In genomic region chr9:79447308-79447605, GRCh38 we compare ENCODE assay signal across 37 cellular contexts.
"Had no signal": no experiment of that assay in that cellular context is flagged by ENCODE, and none has a peak within 500 bp of the region (broad histone marks: within the 10 kb centered on the region; RNA-seq: fewer than 3 reads in every experiment).

No MANE protein-coding gene starts in this region.

- H3K36me3 Mint-ChIP-seq: activated naive CD4-positive, alpha-beta T cell treated with anti-CD3 and anti-CD28 coated beads, Interleukin-2, amount 10 ng/mL, durations not matched to agents 7 days and 5 days; activated naive CD4-positive, alpha-beta T cell treated with anti-CD3 and anti-CD28 coated beads, Interleukin-2, amount 50 U/mL, for 24 hours had no signal

- H3K36me3 ChIP-seq: adrenal gland, brain microvascular endothelial cell, breast epithelium, WERI-Rb-1 had no signal

- H3K27ac Mint-ChIP-seq: activated CD4-positive, alpha-beta memory T cell treated with anti-CD3 and anti-CD28 coated beads, Interleukin-2, amount 10 ng/mL, durations not matched to agents 7 days and 5 days; activated CD4-positive, alpha-beta T cell treated with anti-CD3 and anti-CD28 coated beads for 36 hours; activated CD4-positive, alpha-beta T cell treated with anti-CD3 and anti-CD28 coated beads, Interleukin-2, amount 10 ng/mL, durations not matched to agents 7 days and 5 days; activated CD8-positive, alpha-beta memory T cell treated with anti-CD3 and anti-CD28 coated beads, Interleukin-2, amount 10 ng/mL, durations not matched to agents 7 days and 5 days; activated CD8-positive, alpha-beta T cell treated with anti-CD3 and anti-CD28 coated beads, Interleukin-2, amount 10 ng/mL, durations not matched to agents 7 days and 5 days; activated naive CD4-positive, alpha-beta T cell treated with anti-CD3 and anti-CD28 coated beads, Interleukin-2, amount 10 ng/mL, durations not matched to agents 7 days and 5 days; activated naive CD4-positive, alpha-beta T cell treated with anti-CD3 and anti-CD28 coated beads, Interleukin-2, amount 50 U/mL, for 24 hours; activated naive CD8-positive, alpha-beta T cell treated with anti-CD3 and anti-CD28 coated beads for 36 hours; activated T-cell treated with anti-CD3 and anti-CD28 coated beads, Interleukin-2, amount 50 U/mL, for 24 hours; activated T-helper 2 cell treated with anti-CD3 and anti-CD28 coated beads, Interferon-gamma antibody, Interleukin-2, Interleukin-4, amounts not matched to agents 10 μg/mL and 5 μg/mL and 100 μg/mL, durations not matched to agents 14 hours and 24 hours and 36 hours; T-helper 1 cell treated with Interleukin-12 subunit alpha and Interleukin-12 subunit beta and Interleukin-4 antibody, amounts not matched to agents 30 μg/mL and 1 μg/mL, for 36 hours; T-helper 2 cell treated with Interferon-gamma antibody and Interleukin-4, amounts not matched to agents 5 μg/mL and 100 μg/mL, for 36 hours; WTC11 had no signal

- H3K9me3 Mint-ChIP-seq: activated CD4-positive, alpha-beta memory T cell treated with anti-CD3 and anti-CD28 coated beads, Interleukin-2, amount 10 ng/mL, durations not matched to agents 7 days and 5 days had no signal

- DNase-seq: activated CD4-positive, alpha-beta memory T cell treated with anti-CD3 and anti-CD28 coated beads, Interleukin-2, amount 10 ng/mL, durations not matched to agents 7 days and 5 days; activated CD4-positive, alpha-beta T cell treated with anti-CD3 and anti-CD28 coated beads for 1 hour; activated CD4-positive, alpha-beta T cell treated with anti-CD3 and anti-CD28 coated beads for 36 hours; activated CD4-positive, alpha-beta T cell treated with anti-CD3 and anti-CD28 coated beads for 48 hours; activated CD4-positive, alpha-beta T cell treated with anti-CD3 and anti-CD28 coated beads, Interleukin-2, amount 10 ng/mL, durations not matched to agents 7 days and 5 days; activated CD4-positive, alpha-beta T cell treated with anti-CD3 and anti-CD28 coated beads, Interleukin-2, amount 50 U/mL, for 48 hours; activated CD4-positive, CD25-positive, alpha-beta regulatory T cell; activated CD8-positive, alpha-beta memory T cell treated with anti-CD3 and anti-CD28 coated beads for 24 hours; activated CD8-positive, alpha-beta memory T cell treated with anti-CD3 and anti-CD28 coated beads, Interleukin-2, amount 10 ng/mL, durations not matched to agents 7 days and 5 days; activated CD8-positive, alpha-beta memory T cell treated with anti-CD3 and anti-CD28 coated beads, Interleukin-2, amount 50 U/mL, for 48 hours; activated CD8-positive, alpha-beta T cell treated with anti-CD3 and anti-CD28 coated beads, Interleukin-2, amount 10 ng/mL, durations not matched to agents 7 days and 5 days; activated effector memory CD4-positive, alpha-beta T cell treated with Interleukin-2 at 50 U/mL for 16 hours; activated gamma-delta T cell; activated naive CD4-positive, alpha-beta T cell treated with anti-CD3 and anti-CD28 coated beads, Interleukin-2, amount 10 ng/mL, durations not matched to agents 7 days and 5 days; activated naive CD4-positive, alpha-beta T cell treated with Interleukin-2 at 50 U/mL for 16 hours; activated naive CD8-positive, alpha-beta T cell treated with anti-CD3 and anti-CD28 coated beads for 36 hours; activated T-cell treated with anti-CD3 and anti-CD28 coated beads, Interleukin-2, amount 50 U/mL, for 24 hours; activated T-cell treated with anti-CD3 and anti-CD28 coated beads, Interleukin-2, amount 50 U/mL, for 48 hours; adrenal gland; amniotic stem cell; aorta; body of pancreas; brain microvascular endothelial cell; central memory CD4-positive, alpha-beta T cell; cerebellar nuclear complex; T-helper 1 cell; T-helper 2 cell; T-helper 9 cell; WERI-Rb-1 had no signal

- H3K27me3 ChIP-seq: adrenal gland, body of pancreas, brain microvascular endothelial cell, breast epithelium had no signal

- H3K27me3 Mint-ChIP-seq: activated CD4-positive, alpha-beta memory T cell treated with anti-CD3 and anti-CD28 coated beads, Interleukin-2, amount 10 ng/mL, durations not matched to agents 7 days and 5 days; activated naive CD4-positive, alpha-beta T cell treated with anti-CD3 and anti-CD28 coated beads, Interleukin-2, amount 10 ng/mL, durations not matched to agents 7 days and 5 days; activated naive CD8-positive, alpha-beta T cell treated with anti-CD3 and anti-CD28 coated beads for 36 hours; activated T-cell treated with anti-CD3 and anti-CD28 coated beads, Interleukin-2, amount 50 U/mL, for 24 hours had no signal

- FAIRE-seq: astrocyte had no signal

- H3K4me3 Mint-ChIP-seq: activated CD4-positive, alpha-beta memory T cell treated with anti-CD3 and anti-CD28 coated beads, Interleukin-2, amount 10 ng/mL, durations not matched to agents 7 days and 5 days; activated CD4-positive, alpha-beta T cell treated with anti-CD3 and anti-CD28 coated beads for 36 hours; activated CD4-positive, alpha-beta T cell treated with anti-CD3 and anti-CD28 coated beads, Interleukin-2, amount 10 ng/mL, durations not matched to agents 7 days and 5 days; activated CD8-positive, alpha-beta memory T cell treated with anti-CD3 and anti-CD28 coated beads, Interleukin-2, amount 10 ng/mL, durations not matched to agents 7 days and 5 days; activated CD8-positive, alpha-beta T cell treated with anti-CD3 and anti-CD28 coated beads, Interleukin-2, amount 10 ng/mL, durations not matched to agents 7 days and 5 days; activated naive CD4-positive, alpha-beta T cell treated with anti-CD3 and anti-CD28 coated beads, Interleukin-2, amount 10 ng/mL, durations not matched to agents 7 days and 5 days; activated naive CD4-positive, alpha-beta T cell treated with anti-CD3 and anti-CD28 coated beads, Interleukin-2, amount 50 U/mL, for 24 hours; activated naive CD8-positive, alpha-beta T cell treated with anti-CD3 and anti-CD28 coated beads for 36 hours; activated T-cell treated with anti-CD3 and anti-CD28 coated beads, Interleukin-2, amount 50 U/mL, for 24 hours; T-helper 1 cell treated with Interleukin-12 subunit alpha and Interleukin-12 subunit beta and Interleukin-4 antibody, amounts not matched to agents 30 μg/mL and 1 μg/mL, for 36 hours; T-helper 2 cell treated with Interferon-gamma antibody and Interleukin-4, amounts not matched to agents 5 μg/mL and 100 μg/mL, for 36 hours; WTC11 had no signal

- ATAC-seq: activated CD4-positive, alpha-beta T cell treated with anti-CD3 and anti-CD28 coated beads for 36 hours; activated CD4-positive, CD25-positive, alpha-beta regulatory T cell treated with anti-CD3 and anti-CD28 coated beads, Interleukin-2, amount 50 U/mL, for 24 hours; activated CD8-positive, alpha-beta memory T cell treated with anti-CD3 and anti-CD28 coated beads, Interleukin-2, amount 10 ng/mL, durations not matched to agents 7 days and 5 days; activated CD8-positive, alpha-beta T cell treated with anti-CD3 and anti-CD28 coated beads, Interleukin-2, amount 10 ng/mL, durations not matched to agents 7 days and 5 days; body of pancreas had no signal

- H3K4me1 ChIP-seq: adrenal gland, body of pancreas, breast epithelium had no signal

- H3K4me3 ChIP-seq: adrenal gland, body of pancreas, breast epithelium had no signal

- H3K4me1 Mint-ChIP-seq: activated CD4-positive, alpha-beta memory T cell treated with anti-CD3 and anti-CD28 coated beads, Interleukin-2, amount 10 ng/mL, durations not matched to agents 7 days and 5 days; activated CD4-positive, alpha-beta T cell treated with anti-CD3 and anti-CD28 coated beads for 36 hours; activated CD4-positive, alpha-beta T cell treated with anti-CD3 and anti-CD28 coated beads, Interleukin-2, amount 10 ng/mL, durations not matched to agents 7 days and 5 days; activated CD8-positive, alpha-beta memory T cell treated with anti-CD3 and anti-CD28 coated beads, Interleukin-2, amount 10 ng/mL, durations not matched to agents 7 days and 5 days; activated naive CD4-positive, alpha-beta T cell treated with anti-CD3 and anti-CD28 coated beads, Interleukin-2, amount 10 ng/mL, durations not matched to agents 7 days and 5 days; activated naive CD4-positive, alpha-beta T cell treated with anti-CD3 and anti-CD28 coated beads, Interleukin-2, amount 50 U/mL, for 24 hours; activated naive CD8-positive, alpha-beta T cell treated with anti-CD3 and anti-CD28 coated beads for 36 hours had no signal

- H3K9me3 ChIP-seq: adrenal gland, body of pancreas, breast epithelium had no signal

- H3K27ac ChIP-seq: adrenal gland, body of pancreas, brain microvascular endothelial cell, breast epithelium, WERI-Rb-1 had no signal
